23 cellular contexts compared by ENCODE assay signal in genomic region chr3:40913641-40914040, GRCh38.
"Had no signal": no experiment of that assay in that cellular context is flagged by ENCODE, and none has a peak within 500 bp of the region (broad histone marks: within the 10 kb centered on the region; RNA-seq: fewer than 3 reads in every experiment).

No MANE protein-coding gene starts in this region.

- ATAC-seq: effector memory CD8-positive, alpha-beta T cell; gastrocnemius medialis; lower lobe of right lung; natural killer cell treated with Interleukin-12 subunit alpha and Interleukin-12 subunit beta and Interleukin-15 and Interleukin-18, amount 100 ng/mL, for 72 hours; psoas muscle; sciatic nerve; stimulated activated memory B cell treated with anti-CD40 and anti-IgM and Interleukin-4, amounts not matched to agents 10 μg/mL and 1 μg/mL and 100 μg/mL, for 72 hours had no signal

- DNase-seq: effector memory CD8-positive, alpha-beta T cell; erythroblast; gastrocnemius medialis; islet precursor cell; left ventricle myocardium inferior; lower lobe of right lung; midbrain; psoas muscle; retina; spleen; stimulated activated CD4-positive, alpha-beta T cell treated with anti-CD3 and anti-CD28 coated beads, Interleukin-15, amount 100 ng/mL, for 24 hours; stimulated activated CD4-positive, alpha-beta T cell treated with anti-CD3 and anti-CD28 coated beads, Interleukin-1b, Interleukin-23, amount 100 ng/mL, for 48 hours; stimulated activated CD4-positive, alpha-beta T cell treated with anti-CD3 and anti-CD28 coated beads, Interleukin-4, amount 100 ng/mL, for 24 hours; tibial artery; upper lobe of left lung had no signal

- H3K27ac ChIP-seq: gastrocnemius medialis, left ventricle myocardium inferior, lower lobe of right lung, parathyroid adenoma, psoas muscle, spleen, tibial artery, upper lobe of left lung, vagina had no signal

- H3K27me3 Mint-ChIP-seq: dendritic cell treated with granulocyte-macrophage colony-stimulating factor and Interleukin-4, amounts not matched to agents 40 ng/mL and 50 ng/mL, for 4 days; stimulated activated memory B cell treated with anti-CD40 and anti-IgM and Interleukin-4, amounts not matched to agents 10 μg/mL and 1 μg/mL and 100 μg/mL, for 72 hours had no signal

- H3K4me1 ChIP-seq: gastrocnemius medialis, left ventricle myocardium inferior, lower lobe of right lung, parathyroid adenoma, psoas muscle, spleen, tibial artery, upper lobe of left lung, vagina had no signal

- H3K9me3 Mint-ChIP-seq: dendritic cell treated with granulocyte-macrophage colony-stimulating factor and Interleukin-4, amounts not matched to agents 40 ng/mL and 50 ng/mL, for 4 days; effector memory CD8-positive, alpha-beta T cell; natural killer cell treated with Interleukin-12 subunit alpha and Interleukin-12 subunit beta and Interleukin-15 and Interleukin-18, amount 100 ng/mL, for 72 hours; stimulated activated naive CD8-positive, alpha-beta T cell treated with anti-CD3 and anti-CD28 coated beads, Interleukin-15, Interleukin-2, amounts not matched to agents 100 ng/mL and 50 ng/mL, for 24 hours had no signal

- H3K9me3 ChIP-seq: gastrocnemius medialis, left ventricle myocardium inferior, lower lobe of right lung, psoas muscle, spleen, tibial artery, upper lobe of left lung, vagina had no signal

- H3K27ac Mint-ChIP-seq: dendritic cell treated with granulocyte-macrophage colony-stimulating factor and Interleukin-4, amounts not matched to agents 40 ng/mL and 50 ng/mL, for 4 days; effector memory CD8-positive, alpha-beta T cell; memory B cell; natural killer cell treated with Interleukin-12 subunit alpha and Interleukin-12 subunit beta and Interleukin-15 and Interleukin-18, amount 100 ng/mL, for 72 hours; stimulated activated memory B cell treated with anti-CD40 and anti-IgM and Interleukin-4, amounts not matched to agents 10 μg/mL and 1 μg/mL and 100 μg/mL, for 72 hours; stimulated activated naive CD8-positive, alpha-beta T cell treated with anti-CD3 and anti-CD28 coated beads, Interleukin-15, Interleukin-2, amounts not matched to agents 100 ng/mL and 50 ng/mL, for 24 hours had no signal

- H3K36me3 ChIP-seq: gastrocnemius medialis, left ventricle myocardium inferior, lower lobe of right lung, spleen, tibial artery, upper lobe of left lung, vagina had no signal

- H3K4me1 Mint-ChIP-seq: memory B cell; stimulated activated memory B cell treated with anti-CD40 and anti-IgM and Interleukin-4, amounts not matched to agents 10 μg/mL and 1 μg/mL and 100 μg/mL, for 72 hours had no signal

- H3K27me3 ChIP-seq: gastrocnemius medialis, tibial artery, upper lobe of left lung, vagina had no signal

- H3K4me3 Mint-ChIP-seq: dendritic cell treated with granulocyte-macrophage colony-stimulating factor and Interleukin-4, amounts not matched to agents 40 ng/mL and 50 ng/mL, for 4 days; effector memory CD8-positive, alpha-beta T cell; memory B cell; natural killer cell treated with Interleukin-12 subunit alpha and Interleukin-12 subunit beta and Interleukin-15 and Interleukin-18, amount 100 ng/mL, for 72 hours; stimulated activated memory B cell treated with anti-CD40 and anti-IgM and Interleukin-4, amounts not matched to agents 10 μg/mL and 1 μg/mL and 100 μg/mL, for 72 hours; stimulated activated naive CD8-positive, alpha-beta T cell treated with anti-CD3 and anti-CD28 coated beads, Interleukin-15, Interleukin-2, amounts not matched to agents 100 ng/mL and 50 ng/mL, for 24 hours had no signal

- H3K4me3 ChIP-seq: gastrocnemius medialis, left ventricle myocardium inferior, lower lobe of right lung, psoas muscle, spleen, tibial artery, upper lobe of left lung, vagina had no signal
